12 cellular contexts compared by ENCODE assay signal in genomic region chr10:71685554-71686202, GRCh38. TPM values are rescaled to one million over a fixed set of nuclear protein-coding genes. Genes with fewer than 3 reads are reported as not detected.
"Had no signal": no experiment of that assay in that cellular context is flagged by ENCODE, and none has a peak within 500 bp of the region (broad histone marks: within the 10 kb centered on the region; RNA-seq: fewer than 3 reads in every experiment).

No MANE protein-coding gene starts in this region.

- H3K4me1 Mint-ChIP-seq: activated CD8-positive, alpha-beta memory T cell treated with anti-CD3 and anti-CD28 coated beads, Interleukin-2, amount 10 ng/mL, durations not matched to agents 7 days and 5 days had no signal

- H3K27ac Mint-ChIP-seq: activated CD8-positive, alpha-beta memory T cell treated with anti-CD3 and anti-CD28 coated beads, Interleukin-2, amount 10 ng/mL, durations not matched to agents 7 days and 5 days; activated naive CD8-positive, alpha-beta T cell treated with anti-CD3 and anti-CD28 coated beads for 36 hours; nephron progenitor cell had no signal

- H3K4me1 ChIP-seq: foreskin keratinocyte had no signal

- H3K36me3 ChIP-seq: stomach, thoracic aorta had no signal

- H3K27me3 Mint-ChIP-seq: activated CD8-positive, alpha-beta memory T cell treated with anti-CD3 and anti-CD28 coated beads, Interleukin-2, amount 10 ng/mL, durations not matched to agents 7 days and 5 days; activated naive CD8-positive, alpha-beta T cell treated with anti-CD3 and anti-CD28 coated beads for 36 hours had no signal

- H3K9me3 ChIP-seq: stomach, thoracic aorta had no signal

- H3K4me3 Mint-ChIP-seq: activated CD8-positive, alpha-beta memory T cell treated with anti-CD3 and anti-CD28 coated beads, Interleukin-2, amount 10 ng/mL, durations not matched to agents 7 days and 5 days; activated naive CD8-positive, alpha-beta T cell treated with anti-CD3 and anti-CD28 coated beads for 36 hours; nephron progenitor cell had no signal

- ATAC-seq: activated CD8-positive, alpha-beta memory T cell treated with anti-CD3 and anti-CD28 coated beads, Interleukin-2, amount 10 ng/mL, durations not matched to agents 7 days and 5 days; foreskin keratinocyte had no signal

- DNase-seq: activated CD4-positive, alpha-beta T cell treated with anti-CD3 and anti-CD28 coated beads for 1 hour; activated CD4-positive, alpha-beta T cell treated with anti-CD3 and anti-CD28 coated beads, Interleukin-2, amount 50 U/mL, for 48 hours; activated CD8-positive, alpha-beta memory T cell treated with anti-CD3 and anti-CD28 coated beads, Interleukin-2, amount 10 ng/mL, durations not matched to agents 7 days and 5 days; activated gamma-delta T cell treated with Interleukin-2 at 50 U/mL for 16 hours; activated naive CD8-positive, alpha-beta T cell treated with anti-CD3 and anti-CD28 coated beads for 36 hours; activated T-cell treated with anti-CD3 and anti-CD28 coated beads, Interleukin-2, amount 50 U/mL, for 48 hours; foreskin keratinocyte; islet precursor cell; nephron progenitor cell; small intestine; stomach had no signal

- H3K27me3 ChIP-seq: stomach had no signal

- H3K27ac ChIP-seq: foreskin keratinocyte, stomach, thoracic aorta had no signal

- H3K4me3 ChIP-seq: stomach, thoracic aorta had no signal

RNA-seq across cellular contexts. Expression of gene C10orf105, which starts 33.9 kb away (rescaled TPM):
- total RNA-seq: foreskin keratinocyte, stomach had no signal
- polyA plus RNA-seq: foreskin keratinocyte had no signal
